27 cellular contexts compared by ENCODE assay signal in the genomic region with DNA sequence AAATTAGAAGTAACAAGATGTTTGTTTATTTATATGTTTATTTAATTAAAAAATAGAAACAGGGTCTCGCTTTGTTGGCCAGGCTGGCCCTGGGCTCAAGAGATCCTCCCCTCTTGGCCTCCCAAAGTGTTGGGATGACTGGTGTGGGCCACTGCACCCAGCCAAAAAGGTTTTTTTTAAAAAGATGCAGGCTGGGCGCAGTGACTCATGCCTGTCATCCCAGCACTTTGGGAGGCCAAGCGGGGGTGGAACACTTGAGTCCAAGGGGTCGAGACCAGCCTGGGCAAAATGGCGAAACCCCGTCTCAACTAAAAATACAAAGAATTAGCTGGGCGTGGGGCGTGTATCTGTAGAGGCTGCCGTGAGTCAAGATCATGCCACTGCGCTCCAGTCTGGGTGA. TPM values are rescaled to one million over a fixed set of nuclear protein-coding genes. Genes with fewer than 3 reads are reported as not detected.
"Had no signal": no experiment of that assay in that cellular context is flagged by ENCODE, and none has a peak within 500 bp of the region (broad histone marks: within the 10 kb centered on the region; RNA-seq: fewer than 3 reads in every experiment).

No MANE protein-coding gene starts in this region.

- H3K9me3 ChIP-seq: ascending aorta, gastrocnemius medialis, ovary, psoas muscle, right atrium auricular region, stomach, suprapubic skin, transverse colon had no signal

- H3K27me3 ChIP-seq: ascending aorta, brain microvascular endothelial cell, gastrocnemius medialis, ovary, right atrium auricular region, stomach, suprapubic skin, transverse colon had no signal

- H3K4me1 ChIP-seq: ascending aorta, gastrocnemius medialis, psoas muscle, right atrium auricular region, suprapubic skin had no signal

- DNase-seq: activated CD4-positive, alpha-beta T cell treated with anti-CD3 and anti-CD28 coated beads for 1 hour; activated CD4-positive, alpha-beta T cell treated with anti-CD3 and anti-CD28 coated beads, Interleukin-2, amount 50 U/mL, for 1 hour; activated T-cell treated with anti-CD3 and anti-CD28 coated beads, Interleukin-2, amount 50 U/mL, for 1 hour; brain microvascular endothelial cell; caudate nucleus; effector CD4-positive, alpha-beta T cell; gastrocnemius medialis; head of caudate nucleus; hypothalamus; left ventricle myocardium superior; mammary epithelial cell; ovary; psoas muscle; stimulated activated CD4-positive, alpha-beta T cell treated with anti-CD3 and anti-CD28 coated beads, Interleukin-12 subunit alpha, Interleukin-12 subunit beta, amount 100 ng/mL, for 4 hours; stomach; transverse colon; WERI-Rb-1 had no signal

- H3K36me3 ChIP-seq: gastrocnemius medialis, ovary had no signal

- H3K27ac ChIP-seq: ascending aorta, brain microvascular endothelial cell, gastrocnemius medialis, ovary, psoas muscle, right atrium auricular region, stomach, suprapubic skin, transverse colon, WERI-Rb-1 had no signal

- H3K4me3 ChIP-seq: ascending aorta, gastrocnemius medialis, ovary, psoas muscle, right atrium auricular region, stomach, suprapubic skin, transverse colon had no signal

- ATAC-seq: activated naive CD4-positive, alpha-beta T cell treated with anti-CD3 and anti-CD28 coated beads, Interleukin-2, amount 50 U/mL, for 72 hours; activated T-helper 17 cell treated with anti-CD3 and anti-CD28 coated beads, Interleukin-2, amount 50 U/mL, for 72 hours; gastrocnemius medialis; left ventricle myocardium superior; natural killer cell treated with Interleukin-12 subunit alpha and Interleukin-12 subunit beta and Interleukin-15 and Interleukin-18, amount 100 ng/mL, for 72 hours had no signal

RNA-seq across cellular contexts. Expression of gene DRD4, which starts 13.4 kb away (rescaled TPM):
- total RNA-seq: ascending aorta, epithelial cell of proximal tubule, gastrocnemius medialis, left ventricle myocardium superior, right atrium auricular region, skeletal muscle tissue, stomach, transverse colon had no signal
- polyA plus RNA-seq: fibroblast of lung, mammary epithelial cell had no signal

RNA-seq across cellular contexts. Expression of gene SCT, which starts 23.5 kb away (rescaled TPM):
- total RNA-seq: activated naive CD4-positive, alpha-beta T cell treated with anti-CD3 and anti-CD28 coated beads, Interleukin-2, amount 50 U/mL, for 72 hours; activated T-helper 17 cell treated with anti-CD3 and anti-CD28 coated beads, Interleukin-2, amount 50 U/mL, for 72 hours; ascending aorta; epithelial cell of proximal tubule; fibroblast of lung; gastrocnemius medialis; left ventricle myocardium superior; mammary epithelial cell; natural killer cell treated with Interleukin-12 subunit alpha and Interleukin-12 subunit beta and Interleukin-15 and Interleukin-18, amount 100 ng/mL, for 72 hours; ovary; right atrium auricular region; suprapubic skin; transverse colon had no signal
- polyA plus RNA-seq: adipose tissue, fibroblast of lung, mammary epithelial cell had no signal

RNA-seq across cellular contexts. Expression of gene CDHR5, which starts 25.7 kb away (rescaled TPM):
- total RNA-seq: activated naive CD4-positive, alpha-beta T cell treated with anti-CD3 and anti-CD28 coated beads, Interleukin-2, amount 50 U/mL, for 72 hours; activated T-helper 17 cell treated with anti-CD3 and anti-CD28 coated beads, Interleukin-2, amount 50 U/mL, for 72 hours; epithelial cell of proximal tubule; fibroblast of lung; left ventricle myocardium superior; mammary epithelial cell; natural killer cell treated with Interleukin-12 subunit alpha and Interleukin-12 subunit beta and Interleukin-15 and Interleukin-18, amount 100 ng/mL, for 72 hours; right atrium auricular region had no signal
- polyA plus RNA-seq: fibroblast of lung, mammary epithelial cell had no signal
